In the genomic region with DNA sequence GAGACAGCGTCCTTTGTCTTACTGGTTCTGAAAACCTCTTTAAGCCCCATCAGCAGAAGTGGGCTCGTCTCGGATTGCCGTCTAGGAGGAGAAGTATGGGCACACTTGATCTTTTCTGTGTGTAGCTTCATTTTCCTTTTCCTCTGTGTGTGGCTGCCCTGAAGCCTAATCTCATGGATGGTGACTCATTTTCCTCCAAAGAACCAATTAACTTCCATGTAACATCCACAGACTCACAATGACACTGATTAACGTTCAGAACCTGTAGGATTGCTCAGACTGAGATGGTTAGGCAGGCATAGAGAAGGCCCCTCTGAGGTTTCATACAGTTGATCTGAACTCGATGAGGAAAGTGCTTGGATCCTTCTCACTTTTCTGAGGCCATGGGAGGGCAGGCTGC, we compare ENCODE assay signal across 21 cellular contexts.
DNase-seq lines count a peak whose midpoint lies in the region; ATAC-seq and TF ChIP-seq lines count a peak whose summit lies in the region.
"Had no signal": no experiment of that assay in that cellular context is flagged by ENCODE, and none has a peak within 500 bp of the region (broad histone marks: within the 10 kb centered on the region; RNA-seq: fewer than 3 reads in every experiment).

No MANE protein-coding gene starts in this region.

- POLR2A ChIA-PET in HEK293 (lab: Yijun Ruan, JAX): no interaction called here

- H3K4me1 ChIP-seq in HEK293 (ENCODE audit: control insufficient read depth, insufficient read depth, low read length): no peaks in the 10 kb centered on the region

- no peaks in the 10 kb centered on the region for H3K27me3 Mint-ChIP-seq in stimulated activated naive CD8-positive, alpha-beta T cell treated with anti-CD3 and anti-CD28 coated beads, Interleukin-15, amount 100 ng/mL, for 72 hours

- no peak overlapping the region for H3K4me3 ChIP-seq in HEK293 (ENCODE audit: low read depth, low read length)
- no peak overlapping the region for H3K4me3 ChIP-seq in fibroblast of mammary gland (ENCODE audit: control insufficient read depth, low read depth, low read length)
- H3K4me3 ChIP-seq: GM12878 had no signal

- CTCF ChIA-PET in HEK293 (lab: Yijun Ruan, JAX): no interaction called here

- no peaks in the 10 kb centered on the region for H3K4me1 Mint-ChIP-seq in stimulated activated naive CD8-positive, alpha-beta T cell treated with anti-CD3 and anti-CD28 coated beads, Interleukin-15, amount 100 ng/mL, for 72 hours
- H3K4me1 Mint-ChIP-seq: CD4-positive, alpha-beta memory T cell had no signal

- H3K9me3 Mint-ChIP-seq in stimulated activated naive CD8-positive, alpha-beta T cell treated with anti-CD3 and anti-CD28 coated beads, Interleukin-15, amount 100 ng/mL, for 72 hours: peaks cover 0 to 7% of the 10 kb centered on the region in 2 donors

- TF ChIP-seq CTCF in HEK293 (tag by site-specific recombination; IDR thresholded peaks at IDR 0.05): no peak
- TF ChIP-seq CTCF in fibroblast of mammary gland (conservative IDR thresholded peaks at IDR 0.05; ENCODE audit: control insufficient read depth, insufficient read depth, low read depth, low read length): no peak

- DNase-seq in RPMI7951 (ENCODE audit: low read depth): peak; percentile 71
- DNase-seq in fibroblast of mammary gland (ENCODE audit: low read depth): peak; percentile 4
- DNase-seq in occipital lobe (lab: John Stamatoyannopoulos, UW): no peak
- no peak for DNase-seq in stimulated activated naive CD8-positive, alpha-beta T cell treated with anti-CD3 and anti-CD28 coated beads, Interleukin-15, amount 100 ng/mL, for 72 hours
- DNase-seq in cortex of kidney (lab: John Stamatoyannopoulos, UW): no peak
- DNase-seq: CD4-positive, alpha-beta memory T cell; DMS79; GDM1; H7; MV-4-11; NCI-H1417; NCI-H1930; NCI-H510A treated with DMSO at 0.1 percent for 48 hours; NCI-H82; SHP77 treated with DMSO at 0.1 percent for 48 hours; T-helper 1 cell had no signal

- no peak overlapping the region for H3K27ac ChIP-seq in HEK293 (ENCODE audit: extremely low read depth, low read depth, low read length)
- H3K27ac ChIP-seq: HL-60 had no signal

- H3K27ac Mint-ChIP-seq in stimulated activated naive CD8-positive, alpha-beta T cell treated with anti-CD3 and anti-CD28 coated beads, Interleukin-15, amount 100 ng/mL, for 72 hours: no peak overlapping the region

- H3K36me3 ChIP-seq in HEK293 (ENCODE audit: control insufficient read depth in 2 of 2, insufficient read depth in 1 of 2, low read length in 2 of 2): no peaks in the 10 kb centered on the region

- no peak for ATAC-seq in HG03045 (IDR thresholded peaks at IDR 0.05; ENCODE audit: unreplicated experiment)
- no peak for ATAC-seq in stimulated activated naive CD8-positive, alpha-beta T cell treated with anti-CD3 and anti-CD28 coated beads, Interleukin-15, amount 100 ng/mL, for 72 hours
- ATAC-seq: GM12878, SK-N-SH treated with all-trans-retinoic acid at 6 μM for 48 hours had no signal

- H3K9me3 ChIP-seq in HEK293 (ENCODE audit: control insufficient read depth, insufficient read depth, low read depth, low read length): no peaks in the 10 kb centered on the region

- no peak overlapping the region for H3K4me3 Mint-ChIP-seq in stimulated activated naive CD8-positive, alpha-beta T cell treated with anti-CD3 and anti-CD28 coated beads, Interleukin-15, amount 100 ng/mL, for 72 hours
- H3K4me3 Mint-ChIP-seq: CD4-positive, alpha-beta memory T cell had no signal

TF ChIP-seq in HEK293, 187 proteins besides CTCF, POLR2A, EP300 and RAD21:
- no peak for TF ChIP-seq ZXDB (tag by site-specific recombination; IDR thresholded peaks at IDR 0.05)
- no peak for TF ChIP-seq ZNF292 (tag by site-specific recombination; IDR thresholded peaks at IDR 0.05; ENCODE audit: borderline replicate concordance, low read depth)
- 0 out of 2 replicates have a peak, but pooled peaks have one; percentile 16 for TF ChIP-seq SCRT2 (tag by site-specific recombination; IDR thresholded peaks at IDR 0.05)

Comparison
In these comparisons a context has a peak if more than half of its experiments do, and no peak if none do; other contexts are left out.
1. DNase-seq: peak in RPMI7951 (single experiment) and fibroblast of mammary gland (single experiment); none in occipital lobe (single experiment), stimulated activated naive CD8-positive, alpha-beta T cell treated with anti-CD3 and anti-CD28 coated beads, Interleukin-15, amount 100 ng/mL, for 72 hours (0 of 2) and cortex of kidney (single experiment).